8 cellular contexts compared by ENCODE assay signal in the genomic region with DNA sequence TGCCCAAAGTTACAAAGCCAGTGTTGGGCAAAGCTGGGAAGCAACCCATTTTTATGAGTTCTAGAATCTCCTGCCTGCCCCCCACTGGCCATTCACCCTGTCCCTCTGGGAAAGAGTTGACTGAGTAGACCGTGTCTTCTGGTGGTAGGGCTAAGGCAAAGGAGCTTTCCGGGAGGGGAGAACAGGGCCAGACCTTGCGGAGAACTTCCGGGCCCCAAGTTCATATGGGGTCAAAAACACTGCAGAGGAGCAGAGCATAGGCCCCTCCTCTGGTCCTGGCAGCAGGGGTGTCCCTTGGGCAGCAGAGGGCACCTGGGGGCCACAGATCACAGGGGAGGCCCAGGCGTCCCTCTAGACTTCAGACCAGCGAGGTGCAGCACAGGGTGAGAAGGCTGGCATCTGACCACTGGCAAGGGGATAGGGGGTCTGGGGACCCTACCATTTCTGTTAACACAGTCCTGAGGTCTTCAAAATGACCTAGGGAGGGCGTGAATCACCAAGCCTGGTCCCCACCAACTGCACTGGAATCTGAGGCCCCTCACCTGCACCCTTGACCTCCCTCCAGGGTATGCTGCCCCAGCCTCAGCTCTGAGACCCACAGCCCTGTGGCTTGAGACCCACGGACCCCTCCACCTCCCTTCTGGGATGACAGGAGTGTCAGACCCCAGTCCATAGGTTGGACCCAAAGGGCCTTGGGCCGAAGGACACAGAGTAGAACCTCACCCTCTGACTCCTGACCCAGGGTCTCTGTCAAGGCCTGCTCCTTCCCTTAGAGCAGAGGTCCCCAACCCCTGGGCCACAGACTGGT. TPM values are rescaled to one million over a fixed set of nuclear protein-coding genes. Genes with fewer than 3 reads are reported as not detected.
DNase-seq lines count a peak whose midpoint lies in the region; ATAC-seq, FAIRE-seq and TF ChIP-seq lines count a peak whose summit lies in the region.

No MANE protein-coding gene starts in this region.

- H3K9me3 ChIP-seq in CD4-positive, alpha-beta memory T cell (ENCODE audit: control insufficient read depth in 1 of 2, low read length in 2 of 2): no peaks in the 10 kb centered on the region
- H3K9me3 ChIP-seq in esophagus muscularis mucosa: no peaks in the 10 kb centered on the region

- no peak overlapping the region for H3K4me3 ChIP-seq in CD4-positive, alpha-beta memory T cell (ENCODE audit: low read length in 2 of 2)
- no peak overlapping the region for H3K4me3 ChIP-seq in brain microvascular endothelial cell (ENCODE audit: low read depth, low read length)
- no peak overlapping the region for H3K4me3 ChIP-seq in esophagus muscularis mucosa

- H3K36me3 ChIP-seq in CD4-positive, alpha-beta memory T cell (ENCODE audit: insufficient read depth, low read length): no peaks in the 10 kb centered on the region
- H3K36me3 ChIP-seq in brain microvascular endothelial cell (replicated peaks) (no peaks in the 10 kb centered on the region), esophagus muscularis mucosa (peaks cover 0 to 30% (median 21%) of the 10 kb centered on the region in 4 donors)

- H3K4me1 Mint-ChIP-seq in CD4-positive, alpha-beta memory T cell: peaks cover 25 to 46% (median 37%) of the 10 kb centered on the region in 4 donors
- H3K4me1 Mint-ChIP-seq in naive thymus-derived CD8-positive, alpha-beta T cell: peaks cover 33 to 48% (median 39%) of the 10 kb centered on the region in 4 donors

- TF ChIP-seq EP300 in esophagus muscularis mucosa (IDR thresholded peaks at IDR 0.05): no peak

- H3K4me1 ChIP-seq in CD4-positive, alpha-beta memory T cell (ENCODE audit: insufficient read depth, low read length): peaks cover 43% of the 10 kb centered on the region
- peaks cover 17 to 40% (median 37%) of the 10 kb centered on the region in 4 donors for H3K4me1 ChIP-seq in esophagus muscularis mucosa

- POLR2A ChIA-PET in CD4-positive, alpha-beta memory T cell (lab: Charles Lee; ENCODE audit: partially characterized antibody): interaction anchor here (0.8 to 1.5 kb wide), 7 partner anchors 17 to 389 kb away, joined by 3 to 9 read pairs (median 4); a partner anchor contains a TSS
- POLR2A ChIA-PET in naive thymus-derived CD8-positive, alpha-beta T cell (lab: Charles Lee): interaction anchor here (1.0 to 2.6 kb wide), 5 partner anchors 17 to 39 kb away, joined by 3 to 7 read pairs (median 5); no protein-coding TSS in a partner anchor

- CTCF ChIA-PET in CD4-positive, alpha-beta memory T cell (lab: Charles Lee; ENCODE audit: partially characterized antibody): interaction anchor here (1.0 to 1.6 kb wide), 3 partner anchors 27 to 39 kb away, joined by 3 to 10 read pairs (median 3); no protein-coding TSS in a partner anchor

- TF ChIP-seq CTCF in brain microvascular endothelial cell (IDR thresholded peaks at IDR 0.05; ENCODE audit: low read depth, low read length, missing control alignments) (peak; percentile 48), esophagus muscularis mucosa (IDR thresholded peaks at IDR 0.05) (no peak)

- peak overlapping the region in 6 of 7 donors; percentile 48 to 98 (median 95) for H3K27ac Mint-ChIP-seq in CD4-positive, alpha-beta memory T cell
- H3K27ac Mint-ChIP-seq in naive thymus-derived CD8-positive, alpha-beta T cell: peak overlapping the region in 8 of 10 donors; percentile 86 to 98 (median 96)

- in situ Hi-C loops in brain microvascular endothelial cell (cut with HindIII; ENCODE audit: low pct_ligation_motif_present, low sequenced_read_pairs): no loop called here

- DNase-seq in CD4-positive, alpha-beta memory T cell: no peak
- DNase-seq in HTR-8/SVneo (ENCODE audit: insufficient read length, low spot score): no peak
- DNase-seq in brain microvascular endothelial cell: no peak
- peak in 1 of 10 donors; percentile 52 for DNase-seq in naive thymus-derived CD8-positive, alpha-beta T cell
- DNase-seq in esophagus muscularis mucosa (ENCODE audit: extremely low spot score): no peak
- DNase-seq in islet precursor cell: no peak
- no peak for DNase-seq in NCI-H1417 (lab: John Stamatoyannopoulos, UW)

- no peaks in the 10 kb centered on the region for H3K27me3 ChIP-seq in CD4-positive, alpha-beta memory T cell (ENCODE audit: insufficient read depth, low read length)
- H3K27me3 ChIP-seq in brain microvascular endothelial cell (replicated peaks) (no peaks in the 10 kb centered on the region), esophagus muscularis mucosa (no peaks in the 10 kb centered on the region)

- H3K27ac ChIP-seq in CD4-positive, alpha-beta memory T cell (ENCODE audit: low read depth, low read length): peak overlapping the region; percentile 75
- H3K27ac ChIP-seq in brain microvascular endothelial cell (no peak overlapping the region), esophagus muscularis mucosa (replicated peaks in 1 of 4) (no peak overlapping the region)

- no peak for ATAC-seq in naive thymus-derived CD8-positive, alpha-beta T cell
- ATAC-seq in HG02588 (IDR thresholded peaks at IDR 0.05; ENCODE audit: unreplicated experiment): no peak

- H3K4me3 Mint-ChIP-seq in CD4-positive, alpha-beta memory T cell: peak overlapping the region; percentile 90 to 99 (median 95)
- peak overlapping the region; percentile 91 to 99 (median 96) for H3K4me3 Mint-ChIP-seq in naive thymus-derived CD8-positive, alpha-beta T cell

- no peaks in the 10 kb centered on the region for H3K27me3 Mint-ChIP-seq in CD4-positive, alpha-beta memory T cell
- H3K27me3 Mint-ChIP-seq in naive thymus-derived CD8-positive, alpha-beta T cell: no peaks in the 10 kb centered on the region

- H3K36me3 Mint-ChIP-seq in CD4-positive, alpha-beta memory T cell: peaks cover 5 to 22% of the 10 kb centered on the region in 2 donors
- H3K36me3 Mint-ChIP-seq in naive thymus-derived CD8-positive, alpha-beta T cell: peaks cover 0 to 15% (median 0%) of the 10 kb centered on the region in 3 donors

- H3K9me3 Mint-ChIP-seq in CD4-positive, alpha-beta memory T cell: no peaks in the 10 kb centered on the region
- H3K9me3 Mint-ChIP-seq in naive thymus-derived CD8-positive, alpha-beta T cell: no peaks in the 10 kb centered on the region

- intact Hi-C loops in CD4-positive, alpha-beta memory T cell (cut with micrococcal nuclease): loop anchor here (2.0 kb wide), 2 partner anchors 17 to 69 kb away; no protein-coding TSS in a partner anchor
- intact Hi-C loops in esophagus muscularis mucosa (cut with DNase I): no loop called here

- 86% methylated on average over 5 of the region's 9 CpGs for WGBS in esophagus muscularis mucosa

- peak; percentile 60 for FAIRE-seq in HTR-8/SVneo (lab: Jason Lieb, UNC)

- no peak for TF ChIP-seq POLR2A in esophagus muscularis mucosa (IDR thresholded peaks at IDR 0.05; ENCODE audit: low read depth)

RNA-seq across cellular contexts. Expression of a gene that starts 1.3 kb away (rescaled TPM):
- total RNA-seq in CD4-positive, alpha-beta memory T cell: 100 to 1,000 TPM; 144 to 157 TPM
- polyA plus RNA-seq in CD4-positive, alpha-beta memory T cell: 10 to 100 TPM in 1 of 2 donors, 1 to 10 TPM in 1; 9.5 to 36.8 TPM
- 100 to 1,000 TPM; 155 to 166 TPM for total RNA-seq in naive thymus-derived CD8-positive, alpha-beta T cell
- polyA plus RNA-seq in naive thymus-derived CD8-positive, alpha-beta T cell: 10 to 100 TPM; 14.7 to 40.0 (median 27.6) TPM
- 100 to 1,000 TPM in 3 of 4 donors, 10 to 100 TPM in 1; 83.7 to 115 (median 110) TPM for total RNA-seq in esophagus muscularis mucosa

RNA-seq across cellular contexts. Expression of a gene that starts 40.3 kb away (rescaled TPM):
- 10 to 100 TPM; 23.0 to 23.5 TPM for total RNA-seq in CD4-positive, alpha-beta memory T cell
- polyA plus RNA-seq in CD4-positive, alpha-beta memory T cell: 10 to 100 TPM; 24.9 to 27.0 TPM
- total RNA-seq in naive thymus-derived CD8-positive, alpha-beta T cell: 10 to 100 TPM; 11.8 to 15.6 TPM
- 10 to 100 TPM; 13.5 to 16.3 (median 14.9) TPM for polyA plus RNA-seq in naive thymus-derived CD8-positive, alpha-beta T cell
- 10 to 100 TPM; 26.6 to 75.4 (median 58.1) TPM for total RNA-seq in esophagus muscularis mucosa
